9 cellular contexts compared by ENCODE assay signal in the genomic region with DNA sequence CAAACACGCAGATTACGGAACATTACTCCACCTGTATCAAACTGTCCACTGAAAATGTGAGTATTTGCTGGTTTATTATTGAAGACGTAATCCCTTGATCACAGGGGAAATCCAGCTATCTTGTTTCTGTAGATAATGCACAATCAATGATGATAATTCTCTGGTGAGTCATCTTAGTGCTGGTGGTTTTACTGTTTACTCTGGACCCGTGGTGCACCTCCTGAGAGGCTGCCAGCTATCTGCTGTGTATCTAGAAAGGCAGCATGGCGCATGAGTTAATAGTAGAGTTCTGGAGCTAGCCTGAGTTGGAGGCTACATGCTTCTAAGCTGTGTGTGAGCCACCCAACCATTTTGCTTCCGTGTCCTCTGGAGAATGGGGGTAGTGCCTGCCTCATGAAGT. TPM values are rescaled to one million over a fixed set of nuclear protein-coding genes. Genes with fewer than 3 reads are reported as not detected.
DNase-seq lines count a peak whose midpoint lies in the region; ATAC-seq and TF ChIP-seq lines count a peak whose summit lies in the region.
"Had no signal": no experiment of that assay in that cellular context is flagged by ENCODE, and none has a peak within 500 bp of the region (broad histone marks: within the 10 kb centered on the region; RNA-seq: fewer than 3 reads in every experiment).

No MANE protein-coding gene starts in this region.

- H3K9me3 Mint-ChIP-seq in activated CD4-positive, alpha-beta T cell treated with anti-CD3 and anti-CD28 coated beads for 36 hours (ENCODE audit: low read depth) = no peaks in the 10 kb centered on the region
- H3K9me3 Mint-ChIP-seq: H9 had no signal

- H3K27me3 Mint-ChIP-seq in activated CD4-positive, alpha-beta T cell treated with anti-CD3 and anti-CD28 coated beads for 36 hours = no peaks in the 10 kb centered on the region

- DNase-seq in activated CD4-positive, alpha-beta T cell treated with anti-CD3 and anti-CD28 coated beads for 36 hours = peak; percentile 62
- no peak for DNase-seq in activated CD4-positive, alpha-beta T cell treated with anti-CD3 and anti-CD28 coated beads for 1 hour
- peak; percentile 49 for DNase-seq in SW480 (ENCODE audit: low spot score)
- DNase-seq in choroid plexus epithelial cell (ENCODE audit: low read depth) = peak; percentile 94
- peak; percentile 60 for DNase-seq in stimulated activated CD8-positive, alpha-beta memory T cell treated with anti-CD3 and anti-CD28 coated beads, Interleukin-4, amount 100 ng/mL, for 48 hours
- no peak for DNase-seq in left ventricle myocardium superior
- DNase-seq in effector CD8-positive, alpha-beta T cell (lab: John Stamatoyannopoulos, UW) = no peak
- no peak for DNase-seq in SK-N-DZ (ENCODE audit: low spot score)
- DNase-seq: H9 had no signal

- H3K4me3 ChIP-seq in choroid plexus epithelial cell (ENCODE audit: low read depth, low read length) = no peak overlapping the region

- CTCF ChIA-PET in activated CD4-positive, alpha-beta T cell treated with anti-CD3 and anti-CD28 coated beads for 36 hours (lab: Charles Lee) = interaction anchor here (0.7 to 1.1 kb wide), 3 partner anchors 12 to 36 kb away, joined by 3 read pairs; a partner anchor contains a TSS

- POLR2A ChIA-PET in activated CD4-positive, alpha-beta T cell treated with anti-CD3 and anti-CD28 coated beads for 36 hours (lab: Charles Lee) = interaction anchor here (0.6 to 1.2 kb wide), 3 partner anchors 16 to 424 kb away, joined by 3 to 5 read pairs (median 4); no protein-coding TSS in a partner anchor

- no peak for TF ChIP-seq CTCF in choroid plexus epithelial cell (conservative IDR thresholded peaks at IDR 0.05; ENCODE audit: low read depth, low read length)

- intact Hi-C loops in activated CD4-positive, alpha-beta T cell treated with anti-CD3 and anti-CD28 coated beads for 36 hours (cut with DNase I, micrococcal nuclease) = loop anchor here in 1 of 2 experiments (5.0 kb wide), 2 partner anchors 75 to 185 kb away; a partner anchor contains a TSS
- intact Hi-C loops in left ventricle myocardium superior (cut with micrococcal nuclease) = no loop called here

- no peak overlapping the region for H3K4me3 Mint-ChIP-seq in activated CD4-positive, alpha-beta T cell treated with anti-CD3 and anti-CD28 coated beads for 36 hours
- H3K4me3 Mint-ChIP-seq: H9 had no signal

- H3K4me1 Mint-ChIP-seq in activated CD4-positive, alpha-beta T cell treated with anti-CD3 and anti-CD28 coated beads for 36 hours = peaks cover 53% of the 10 kb centered on the region

- peak overlapping the region; percentile 62 for H3K27ac Mint-ChIP-seq in activated CD4-positive, alpha-beta T cell treated with anti-CD3 and anti-CD28 coated beads for 36 hours
- H3K27ac Mint-ChIP-seq: H9 had no signal

- ATAC-seq in activated CD4-positive, alpha-beta T cell treated with anti-CD3 and anti-CD28 coated beads for 36 hours = peak; percentile 69
- no peak for ATAC-seq in left ventricle myocardium superior

- H3K36me3 Mint-ChIP-seq in activated CD4-positive, alpha-beta T cell treated with anti-CD3 and anti-CD28 coated beads for 36 hours (ENCODE audit: low read depth) = peaks cover 71% of the 10 kb centered on the region

RNA-seq across cellular contexts. Expression of a gene that starts 6.5 kb away (rescaled TPM):
- total RNA-seq in activated CD4-positive, alpha-beta T cell treated with anti-CD3 and anti-CD28 coated beads for 36 hours = 10 to 100 TPM; 77.7 to 83.2 TPM
- 1.4 TPM for total RNA-seq in left ventricle myocardium superior
- polyA plus RNA-seq in SK-N-DZ (2014; cell fraction: cytosol; rRNA removed) = 64.3 and 69.5 TPM in 2 replicates
- 54.5 and 58.5 TPM in 2 replicates for polyA plus RNA-seq in SK-N-DZ (2014; cell fraction: nucleus; rRNA removed)

RNA-seq across cellular contexts. Expression of a gene that starts 17.0 kb away (rescaled TPM):
- 10 to 100 TPM; 24.8 to 28.4 TPM for total RNA-seq in activated CD4-positive, alpha-beta T cell treated with anti-CD3 and anti-CD28 coated beads for 36 hours
- total RNA-seq in left ventricle myocardium superior = 1.3 TPM
- polyA plus RNA-seq in SK-N-DZ (2014; cell fraction: cytosol; rRNA removed) = 34.4 and 44.3 TPM in 2 replicates
- 23.5 and 26.4 TPM in 2 replicates for polyA plus RNA-seq in SK-N-DZ (2014; cell fraction: nucleus; rRNA removed)

RNA-seq across cellular contexts. Expression of a gene that starts 36.7 kb away (rescaled TPM):
- total RNA-seq in activated CD4-positive, alpha-beta T cell treated with anti-CD3 and anti-CD28 coated beads for 36 hours = 100 to 1,000 TPM; 176 to 198 TPM
- 55.3 TPM for total RNA-seq in left ventricle myocardium superior
- 97.2 and 106 TPM in 2 replicates for polyA plus RNA-seq in SK-N-DZ (2014; cell fraction: cytosol; rRNA removed)
- 172 and 277 TPM in 2 replicates for polyA plus RNA-seq in SK-N-DZ (2014; cell fraction: nucleus; rRNA removed)

Comparison
In these comparisons a context has a peak if more than half of its experiments do, and no peak if none do; other contexts are left out.
1. DNase-seq: peak in activated CD4-positive, alpha-beta T cell treated with anti-CD3 and anti-CD28 coated beads for 36 hours (single experiment), SW480 (single experiment), choroid plexus epithelial cell (single experiment) and stimulated activated CD8-positive, alpha-beta memory T cell treated with anti-CD3 and anti-CD28 coated beads, Interleukin-4, amount 100 ng/mL, for 48 hours (single experiment); none in activated CD4-positive, alpha-beta T cell treated with anti-CD3 and anti-CD28 coated beads for 1 hour (single experiment), left ventricle myocardium superior (single experiment), effector CD8-positive, alpha-beta T cell (single experiment) and SK-N-DZ (single experiment).
2. RNA of a gene that starts 6.5 kb away (total RNA-seq): 77.7 to 83.2 TPM in activated CD4-positive, alpha-beta T cell treated with anti-CD3 and anti-CD28 coated beads for 36 hours; 1.4 TPM in left ventricle myocardium superior (single experiment); every median in the first group is over 10 times any median in the second.
3. RNA of a gene that starts 17.0 kb away (total RNA-seq): 24.8 to 28.4 TPM in activated CD4-positive, alpha-beta T cell treated with anti-CD3 and anti-CD28 coated beads for 36 hours; 1.3 TPM in left ventricle myocardium superior (single experiment); every median in the first group is over 10 times any median in the second.